ENCODE assay signal across 8 cellular contexts in genomic region chr18:75244336-75244735, GRCh38. TPM values are rescaled to one million over a fixed set of nuclear protein-coding genes. Genes with fewer than 3 reads are reported as not detected.
DNase-seq lines count a peak whose midpoint lies in the region; ATAC-seq, FAIRE-seq and TF ChIP-seq lines count a peak whose summit lies in the region.

No MANE protein-coding gene starts in this region.

- TF ChIP-seq CTCF in D721Med (IDR thresholded peaks at IDR 0.05; ENCODE audit: insufficient read depth, missing control alignments) (peak; percentile 36), brain (conservative IDR thresholded peaks at IDR 0.05) (peak in 1 of 2 experiments; percentile 16), mesothelial cell of epicardium (IDR thresholded peaks at IDR 0.05; ENCODE audit: unreplicated experiment) (no peak), gastroesophageal sphincter (IDR thresholded peaks at IDR 0.05) (peak in 1 of 4 experiments; percentile 32)

- H4K91ac ChIP-seq in mesenchymal stem cell (ENCODE audit: low read length), result no peak overlapping the region

- H3K27me3 ChIP-seq in gastroesophageal sphincter, result no peaks in the 10 kb centered on the region
- H3K27me3 ChIP-seq in mesenchymal stem cell (ENCODE audit: control insufficient read depth in 1 of 2, insufficient read depth in 1 of 2, low read length in 2 of 2), result no peaks in the 10 kb centered on the region

- H4K8ac ChIP-seq in mesenchymal stem cell (ENCODE audit: low read length), result no peak overlapping the region

- H3K27me3 Mint-ChIP-seq in brain (peaks cover 4% of the 10 kb centered on the region), mesothelial cell of epicardium (ENCODE audit: low read depth) (no peaks in the 10 kb centered on the region)

- H3K27ac ChIP-seq in gastroesophageal sphincter (no peak overlapping the region), mesenchymal stem cell (ENCODE audit: low read length, poor library complexity, severe bottlenecking) (no peak overlapping the region)

- H2AK5ac ChIP-seq in mesenchymal stem cell (ENCODE audit: low read length, severe bottlenecking), result no peak overlapping the region

- H3K79me1 ChIP-seq in mesenchymal stem cell (replicated peaks; ENCODE audit: low read length, poor library complexity, severe bottlenecking), result peaks cover 28% of the 10 kb centered on the region

- no peak overlapping the region for H3K18ac ChIP-seq in mesenchymal stem cell (ENCODE audit: low read depth in 1 of 2, low read length in 2 of 2)

- TF ChIP-seq EP300 in gastroesophageal sphincter (IDR thresholded peaks at IDR 0.05), result no peak

- TF ChIP-seq POLR2A in gastroesophageal sphincter (IDR thresholded peaks at IDR 0.05), result no peak

- no peak for ATAC-seq in HG03280 (IDR thresholded peaks at IDR 0.05; ENCODE audit: unreplicated experiment)
- ATAC-seq in gastroesophageal sphincter, result no peak

- peaks cover 37% of the 10 kb centered on the region for H3K36me3 Mint-ChIP-seq in brain
- H3K36me3 Mint-ChIP-seq in mesothelial cell of epicardium, result peaks cover 21% of the 10 kb centered on the region

- no peak overlapping the region for H3K9ac ChIP-seq in mesenchymal stem cell (ENCODE audit: low read length)

- H3K9me3 Mint-ChIP-seq in brain (peaks cover 0 to 21% (median 12%) of the 10 kb centered on the region in 5 experiments), mesothelial cell of epicardium (peaks cover 9% of the 10 kb centered on the region)

- FAIRE-seq in D721Med (lab: Jason Lieb, UNC), result peak; percentile 82

- H2BK120ac ChIP-seq in mesenchymal stem cell (ENCODE audit: low read depth, low read length), result no peak overlapping the region

- peaks cover 0 to 65% (median 14%) of the 10 kb centered on the region in 3 donors for H3K4me1 ChIP-seq in gastroesophageal sphincter
- H3K4me1 ChIP-seq in mesenchymal stem cell (ENCODE audit: control insufficient read depth, insufficient read depth, low read depth, low read length), result peaks cover 4% of the 10 kb centered on the region

- H3K4me3 Mint-ChIP-seq in brain (no peak overlapping the region), mesothelial cell of epicardium (peak overlapping the region; percentile 36)

- H3K36me3 ChIP-seq in gastroesophageal sphincter, result no peaks in the 10 kb centered on the region
- no peaks in the 10 kb centered on the region for H3K36me3 ChIP-seq in mesenchymal stem cell (ENCODE audit: control insufficient read depth in 1 of 2, insufficient read depth in 2 of 2, low read depth in 1 of 2, low read length in 2 of 2)

- no peak overlapping the region for H3K23ac ChIP-seq in mesenchymal stem cell (ENCODE audit: low read length in 2 of 2)

- H3K27ac Mint-ChIP-seq in brain (peak overlapping the region in 3 of 5 experiments; percentile 23 to 36 (median 26)), mesothelial cell of epicardium (peak overlapping the region; percentile 93)

- H2AFZ ChIP-seq in mesenchymal stem cell (ENCODE audit: low read depth, low read length), result no peak overlapping the region

- H3K9me3 ChIP-seq in gastroesophageal sphincter, result no peaks in the 10 kb centered on the region
- H3K9me3 ChIP-seq in mesenchymal stem cell (ENCODE audit: control insufficient read depth, low read length), result peaks cover 6% of the 10 kb centered on the region

- H3K4me1 Mint-ChIP-seq in brain (peaks cover 68% of the 10 kb centered on the region), mesothelial cell of epicardium (peaks cover 71% of the 10 kb centered on the region)

- no peak overlapping the region for H2BK15ac ChIP-seq in mesenchymal stem cell (ENCODE audit: low read depth, poor library complexity, severe bottlenecking)

- H3K4me2 ChIP-seq in mesenchymal stem cell (ENCODE audit: low read length, poor library complexity, severe bottlenecking), result no peak overlapping the region

- H3K4me3 ChIP-seq in gastroesophageal sphincter (no peak overlapping the region), mesenchymal stem cell (ENCODE audit: insufficient read depth in 1 of 2, low read depth in 1 of 2, low read length in 2 of 2) (no peak overlapping the region)

- DNase-seq in D721Med (ENCODE audit: insufficient read length, low spot score) (peak; percentile 61), HT-29 (ENCODE audit: low spot score) (peak; percentile 37), mesothelial cell of epicardium (ENCODE audit: low spot score in 2 of 2, unreplicated experiment in 2 of 2) (no peak), GF-D8 (lab: John Stamatoyannopoulos, UW) (no peak), mesenchymal stem cell (no peak)

- 67 to 88% methylated on average over 3 of the region's 11 CpGs for WGBS in gastroesophageal sphincter (ENCODE audit: low coverage in 1 of 2), 2 donors
- 89% methylated on average over 11 of the region's 11 CpGs for WGBS in mesenchymal stem cell

- H3K4ac ChIP-seq in mesenchymal stem cell (ENCODE audit: low read depth in 1 of 2, low read length in 2 of 2), result no peak overlapping the region

- no peak overlapping the region for H2BK12ac ChIP-seq in mesenchymal stem cell (ENCODE audit: low read length in 2 of 2)

- no peak overlapping the region for H3K14ac ChIP-seq in mesenchymal stem cell (ENCODE audit: low read length in 2 of 2)

- no peak overlapping the region for H2BK5ac ChIP-seq in mesenchymal stem cell (ENCODE audit: low read depth, low read length, poor library complexity, severe bottlenecking)

RNA-seq across cellular contexts. Expression of gene TSHZ1, which starts 33.7 kb away (rescaled TPM):
- total RNA-seq in HT-29 (2014; rRNA removed; shearing (Covaris generic)), result 7.5 and 8.1 TPM in 2 replicates
- polyA plus RNA-seq in brain (ENCODE audit: insufficient read depth, low read depth, low replicate concordance), result 35.6 TPM
- total RNA-seq in mesothelial cell of epicardium (48.6 to 50.6 TPM (median 50.0 TPM) in 3 replicates), gastroesophageal sphincter (10 to 100 TPM; 22.3 to 41.7 (median 33.8) TPM)
- 4.9 TPM for polyA plus RNA-seq in mesenchymal stem cell (2013, experiment 1 of 2)
- polyA plus RNA-seq in mesenchymal stem cell (2013, experiment 2 of 2), result 4.4 TPM

RNA-seq across cellular contexts. Expression of gene PTGR3, which starts 35.4 kb away (rescaled TPM):
- 7.0 and 16.1 TPM in 2 replicates for total RNA-seq in HT-29 (2014; rRNA removed; shearing (Covaris generic))
- 30.8 TPM for polyA plus RNA-seq in brain (ENCODE audit: insufficient read depth, low read depth, low replicate concordance)
- total RNA-seq in mesothelial cell of epicardium (47.0 to 52.6 TPM (median 52.1 TPM) in 3 replicates), gastroesophageal sphincter (10 to 100 TPM; 24.9 to 46.8 (median 29.6) TPM)
- 4.5 TPM for polyA plus RNA-seq in mesenchymal stem cell (2013, experiment 1 of 2)
- 4.7 TPM for polyA plus RNA-seq in mesenchymal stem cell (2013, experiment 2 of 2)

Comparison
In these comparisons a context has a peak if more than half of its experiments do, and no peak if none do; other contexts are left out.
1. DNase-seq: peak in D721Med (single experiment) and HT-29 (single experiment); none in mesothelial cell of epicardium (0 of 2), GF-D8 (single experiment) and mesenchymal stem cell (single experiment).